10 cellular contexts compared by ENCODE assay signal in genomic region chr7:130940326-130940725, GRCh38.
DNase-seq lines count a peak whose midpoint lies in the region; ATAC-seq and TF ChIP-seq lines count a peak whose summit lies in the region.
"Had no signal": no experiment of that assay in that cellular context is flagged by ENCODE, and none has a peak within 500 bp of the region (broad histone marks: within the 10 kb centered on the region; RNA-seq: fewer than 3 reads in every experiment).

No MANE protein-coding gene starts in this region.

- peaks cover 7% of the 10 kb centered on the region; the same call in 1 of the 2 replicates for H3K4me1 ChIP-seq in BE2C
- H3K4me1 ChIP-seq in sigmoid colon = peaks cover 0 to 69% (median 53%) of the 10 kb centered on the region in 4 donors

- H3K9me3 ChIP-seq in BE2C (no peaks in the 10 kb centered on the region), sigmoid colon (no peaks in the 10 kb centered on the region)

- H3K27me3 ChIP-seq in BE2C (no peaks in the 10 kb centered on the region), sigmoid colon (no peaks in the 10 kb centered on the region)

- H3K4me3 Mint-ChIP-seq in naive thymus-derived CD8-positive, alpha-beta T cell = peak overlapping the region; percentile 20 to 87 (median 52)

- no peak for TF ChIP-seq POLR2A in sigmoid colon (IDR thresholded peaks at IDR 0.05)

- H3K27ac Mint-ChIP-seq in naive thymus-derived CD8-positive, alpha-beta T cell = peak overlapping the region in 6 of 10 donors; percentile 16 to 91 (median 68)

- peak overlapping the region in 2 of 4 donors; percentile 64 to 70 for H3K27ac ChIP-seq in sigmoid colon

- H3K9me3 Mint-ChIP-seq in naive thymus-derived CD8-positive, alpha-beta T cell = no peaks in the 10 kb centered on the region

- ATAC-seq in naive thymus-derived CD8-positive, alpha-beta T cell = no peak
- ATAC-seq in HG02852 (IDR thresholded peaks at IDR 0.05; ENCODE audit: unreplicated experiment) = no peak

- TF ChIP-seq CTCF in BE2C (IDR thresholded peaks at IDR 0.05; ENCODE audit: low read depth, low read length) = no peak
- no peak for TF ChIP-seq CTCF in choroid plexus epithelial cell (conservative IDR thresholded peaks at IDR 0.05; ENCODE audit: low read depth, low read length)
- no peak for TF ChIP-seq CTCF in sigmoid colon (IDR thresholded peaks at IDR 0.05)

- H3K27me3 Mint-ChIP-seq in naive thymus-derived CD8-positive, alpha-beta T cell = no peaks in the 10 kb centered on the region

- TF ChIP-seq EP300 in sigmoid colon (IDR thresholded peaks at IDR 0.05) = no peak

- H3K36me3 Mint-ChIP-seq in naive thymus-derived CD8-positive, alpha-beta T cell = peaks cover 6 to 52% (median 9%) of the 10 kb centered on the region in 3 donors

- POLR2A ChIA-PET in naive thymus-derived CD8-positive, alpha-beta T cell (lab: Charles Lee) = interaction anchor here (0.7 kb wide), 2 partner anchors 28 to 432 kb away, joined by 3 to 6 read pairs; no protein-coding TSS in a partner anchor

- WGBS in sigmoid colon, 2 donors = 20 to 67% methylated on average over 2 of the region's 2 CpGs

- intact Hi-C loops in sigmoid colon (cut with DNase I) = no loop called here

- H3K4me1 Mint-ChIP-seq in naive thymus-derived CD8-positive, alpha-beta T cell = peaks cover 33 to 92% (median 89%) of the 10 kb centered on the region in 4 donors

- no peak for DNase-seq in BE2C
- peak; percentile 31 for DNase-seq in NCI-H69 (lab: John Stamatoyannopoulos, UW)
- no peak for DNase-seq in choroid plexus epithelial cell (ENCODE audit: low read depth)
- DNase-seq in naive thymus-derived CD8-positive, alpha-beta T cell = no peak
- DNase-seq in NK-92 treated with Interleukin-12 subunit alpha and Interleukin-12 subunit beta, amount 100 ng/mL, for 24 hours (lab: John Stamatoyannopoulos, UW) = no peak
- no peak for DNase-seq in sigmoid colon
- no peak for DNase-seq in hippocampal formation (lab: John Stamatoyannopoulos, UW)
- DNase-seq: effector CD8-positive, alpha-beta T cell; stimulated activated CD8-positive, alpha-beta memory T cell treated with anti-CD3 and anti-CD28 coated beads, Interleukin-4, amount 100 ng/mL, for 48 hours had no signal

- peak overlapping the region; percentile 71 for H3K4me3 ChIP-seq in BE2C (ENCODE audit: low read depth, low read length)
- H3K4me3 ChIP-seq in choroid plexus epithelial cell (ENCODE audit: low read depth, low read length) = peak overlapping the region; percentile 58
- H3K4me3 ChIP-seq in sigmoid colon = no peak overlapping the region

- H3K36me3 ChIP-seq in BE2C = no peaks in the 10 kb centered on the region; the same call in 1 of the 2 replicates
- H3K36me3 ChIP-seq in sigmoid colon = peaks cover 0 to 19% (median 3%) of the 10 kb centered on the region in 4 donors

Comparison
In these comparisons a context has a peak if more than half of its experiments do, and no peak if none do; other contexts are left out.
1. H3K4me3 ChIP-seq: peak in BE2C (single experiment) and choroid plexus epithelial cell (single experiment); none in sigmoid colon (0 of 4).